In the genomic region with DNA sequence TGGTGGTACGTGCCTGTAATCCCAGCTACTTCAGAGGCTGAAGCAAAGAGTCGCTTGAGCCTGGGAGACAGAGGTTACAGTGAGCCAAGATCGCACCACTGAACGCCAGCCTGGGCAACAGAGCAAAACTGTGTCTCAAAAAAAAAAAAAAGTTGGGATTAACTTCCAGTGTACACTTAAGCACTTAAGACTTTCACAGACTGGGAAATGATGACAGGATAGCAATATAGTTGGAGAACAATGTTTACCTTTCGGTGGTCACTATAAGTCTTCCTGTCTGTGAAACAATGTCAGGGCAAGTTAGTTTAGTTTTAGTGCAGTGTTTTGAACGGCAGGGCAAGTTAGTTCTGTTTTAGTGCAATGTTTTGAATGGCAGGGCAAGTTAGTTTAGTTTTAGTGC, we compare ENCODE assay signal across 19 cellular contexts.
DNase-seq lines count a peak whose midpoint lies in the region; TF ChIP-seq lines count a peak whose summit lies in the region.
"Had no signal": no experiment of that assay in that cellular context is flagged by ENCODE, and none has a peak within 500 bp of the region (broad histone marks: within the 10 kb centered on the region; RNA-seq: fewer than 3 reads in every experiment).

No MANE protein-coding gene starts in this region.

- no peak overlapping the region for H3K14ac ChIP-seq in mesenchymal stem cell (ENCODE audit: low read length in 2 of 2)

- no peak overlapping the region for H3K23ac ChIP-seq in mesenchymal stem cell (ENCODE audit: low read length in 2 of 2)

- TF ChIP-seq CTCF in esophagus squamous epithelium (IDR thresholded peaks at IDR 0.05) = no peak

- no peak overlapping the region for H2BK120ac ChIP-seq in mesenchymal stem cell (ENCODE audit: low read depth, low read length)

- H3K36me3 ChIP-seq in esophagus squamous epithelium = no peaks in the 10 kb centered on the region
- no peaks in the 10 kb centered on the region for H3K36me3 ChIP-seq in mesenchymal stem cell (ENCODE audit: control insufficient read depth in 1 of 2, insufficient read depth in 2 of 2, low read depth in 1 of 2, low read length in 2 of 2)
- H3K36me3 ChIP-seq: BE2C had no signal

- H3K4me2 ChIP-seq in mesenchymal stem cell (ENCODE audit: low read length, poor library complexity, severe bottlenecking) = no peak overlapping the region
- H3K4me2 ChIP-seq: GM23338 had no signal

- no peak overlapping the region for H2BK12ac ChIP-seq in mesenchymal stem cell (ENCODE audit: low read length in 2 of 2)

- H3K4me3 ChIP-seq in esophagus squamous epithelium = no peak overlapping the region
- H3K4me3 ChIP-seq in mesenchymal stem cell (ENCODE audit: insufficient read depth in 1 of 2, low read depth in 1 of 2, low read length in 2 of 2) = no peak overlapping the region
- H3K4me3 ChIP-seq: GM12878, GM23338 had no signal

- peak; percentile 19 for DNase-seq in dermis blood vessel endothelial cell
- DNase-seq in esophagus squamous epithelium (lab: John Stamatoyannopoulos, UW) = no peak
- DNase-seq in mesenchymal stem cell = peak; percentile 84
- DNase-seq in NCI-H2081 (lab: John Stamatoyannopoulos, UW) = no peak
- DNase-seq in dedifferentiated amniotic fluid mesenchymal stem cell (ENCODE audit: extremely low spot score) = no peak
- DNase-seq in SKM-1 treated with dmso at 0.1 percent for 144 hours (lab: John Stamatoyannopoulos, UW; ENCODE audit: unreplicated experiment) = no peak
- DNase-seq: ACHN; BE2C; C1 segment of cervical spinal cord; CD4-positive, CD25-positive, alpha-beta regulatory T cell; CD8-positive, alpha-beta memory T cell; COR-L47; DMS 273 treated with DMSO at 0.1 percent for 48 hours; DMS53; DND-41; EL; HCEC 1CT had no signal

- no peak overlapping the region for H2AFZ ChIP-seq in mesenchymal stem cell (ENCODE audit: low read depth, low read length)
- H2AFZ ChIP-seq: GM23338 had no signal

- no peak overlapping the region for H4K8ac ChIP-seq in mesenchymal stem cell (ENCODE audit: low read length)

- intact Hi-C loops in esophagus squamous epithelium (cut with DNase I) = no loop called here

- TF ChIP-seq POLR2A in esophagus squamous epithelium (IDR thresholded peaks at IDR 0.05) = no peak

- no peak overlapping the region for H2BK15ac ChIP-seq in mesenchymal stem cell (ENCODE audit: low read depth, poor library complexity, severe bottlenecking)

- H4K91ac ChIP-seq in mesenchymal stem cell (ENCODE audit: low read length) = no peak overlapping the region

- peaks cover 13% of the 10 kb centered on the region for H3K79me1 ChIP-seq in mesenchymal stem cell (replicated peaks; ENCODE audit: low read length, poor library complexity, severe bottlenecking)

- peak overlapping the region; percentile 30 to 80 for H3K18ac ChIP-seq in mesenchymal stem cell (ENCODE audit: low read depth in 1 of 2, low read length in 2 of 2)

- no peak overlapping the region for H3K9ac ChIP-seq in mesenchymal stem cell (ENCODE audit: low read length)

- H2BK5ac ChIP-seq in mesenchymal stem cell (ENCODE audit: low read depth, low read length, poor library complexity, severe bottlenecking) = no peak overlapping the region

- peak overlapping the region; percentile 97 for H2AK5ac ChIP-seq in mesenchymal stem cell (ENCODE audit: low read length, severe bottlenecking)

- peak overlapping the region; percentile 31 to 79 (median 56) for H3K27ac ChIP-seq in esophagus squamous epithelium
- H3K27ac ChIP-seq in mesenchymal stem cell (ENCODE audit: low read length, poor library complexity, severe bottlenecking) = no peak overlapping the region

- 36 to 66% methylated on average over 4 to 6 of the region's 6 CpGs for WGBS in esophagus squamous epithelium, 2 donors
- 50% methylated on average over 6 of the region's 6 CpGs for WGBS in mesenchymal stem cell

- H3K4me1 ChIP-seq in esophagus squamous epithelium = peaks cover 0 to 58% (median 11%) of the 10 kb centered on the region in 3 donors
- peaks cover 10% of the 10 kb centered on the region for H3K4me1 ChIP-seq in mesenchymal stem cell (ENCODE audit: control insufficient read depth, insufficient read depth, low read depth, low read length)

- H3K9me3 ChIP-seq in esophagus squamous epithelium (peaks cover 0 to 7% (median 6%) of the 10 kb centered on the region in 3 donors), mesenchymal stem cell (ENCODE audit: control insufficient read depth, low read length) (peaks cover 12% of the 10 kb centered on the region)
- H3K9me3 ChIP-seq: BE2C had no signal

- H3K4ac ChIP-seq in mesenchymal stem cell (ENCODE audit: low read depth in 1 of 2, low read length in 2 of 2) = peak overlapping the region in 1 of 2 experiments; percentile 54

- H3K27me3 ChIP-seq in esophagus squamous epithelium (no peaks in the 10 kb centered on the region), mesenchymal stem cell (ENCODE audit: control insufficient read depth in 1 of 2, insufficient read depth in 1 of 2, low read length in 2 of 2) (no peaks in the 10 kb centered on the region)
- H3K27me3 ChIP-seq: BE2C had no signal

Comparison
In these comparisons a context has a peak if more than half of its experiments do, and no peak if none do; other contexts are left out.
1. DNase-seq: peak in dermis blood vessel endothelial cell (single experiment) and mesenchymal stem cell (single experiment); none in esophagus squamous epithelium (single experiment), NCI-H2081 (0 of 2), dedifferentiated amniotic fluid mesenchymal stem cell (single experiment) and SKM-1 treated with dmso at 0.1 percent for 144 hours (single experiment).